Comparison of ENCODE assay signal across 7 cellular contexts in genomic region chr7:149092244-149092643, GRCh38. TPM values are rescaled to one million over a fixed set of nuclear protein-coding genes. Genes with fewer than 3 reads are reported as not detected.
DNase-seq lines count a peak whose midpoint lies in the region; ATAC-seq and TF ChIP-seq lines count a peak whose summit lies in the region.
"Not testable (repeated sequence)": the region's sequence is repeated elsewhere in the genome, so short reads cannot be mapped to it uniquely, and the experiment has no call there.

No MANE protein-coding gene starts in this region.

- H3K27ac Mint-ChIP-seq in activated CD4-positive, alpha-beta T cell treated with anti-CD3 and anti-CD28 coated beads for 36 hours; chondrocyte (ENCODE audit: unreplicated experiment): not testable (repeated sequence)
- H3K27ac Mint-ChIP-seq in activated naive CD4-positive, alpha-beta T cell treated with anti-CD3 and anti-CD28 coated beads for 36 hours: peak overlapping the region; percentile 94

- not testable (repeated sequence) for H3K27ac ChIP-seq in KMS-11
- H3K27ac ChIP-seq in lower lobe of right lung (peak overlapping the region; percentile 98), thoracic aorta (peak overlapping the region; percentile 96 to 99)

- H3K9me3 Mint-ChIP-seq in activated CD4-positive, alpha-beta T cell treated with anti-CD3 and anti-CD28 coated beads for 36 hours (ENCODE audit: low read depth); activated naive CD4-positive, alpha-beta T cell treated with anti-CD3 and anti-CD28 coated beads for 36 hours; chondrocyte (ENCODE audit: low read depth): not testable (repeated sequence)

- not testable (repeated sequence) for ATAC-seq in activated CD4-positive, alpha-beta T cell treated with anti-CD3 and anti-CD28 coated beads for 36 hours; lower lobe of right lung; thoracic aorta (ENCODE audit: insufficient number of reproducible peaks, low FRiP score, low read depth)

- DNase-seq in activated CD4-positive, alpha-beta T cell treated with anti-CD3 and anti-CD28 coated beads for 36 hours; activated naive CD4-positive, alpha-beta T cell treated with anti-CD3 and anti-CD28 coated beads for 36 hours; lower lobe of right lung; thoracic aorta (ENCODE audit: low spot score): not testable (repeated sequence)
- DNase-seq in chondrocyte (ENCODE audit: low spot score) (peak; percentile 40), posterior vena cava (ENCODE audit: low spot score) (peak; percentile 24)

- peaks cover 22% of the 10 kb centered on the region for H3K79me2 ChIP-seq in KMS-11 (ENCODE audit: insufficient read depth, low read depth)

- not testable (repeated sequence) for H3K4me3 ChIP-seq in KMS-11 (IDR thresholded peaks at IDR 0.05; ENCODE audit: insufficient read depth, low read depth, low read length); lower lobe of right lung; thoracic aorta

- H3K9ac ChIP-seq in KMS-11: not testable (repeated sequence)

- H3K4me1 ChIP-seq in KMS-11 (ENCODE audit: low read depth, poor library complexity, severe bottlenecking): peaks cover 11% of the 10 kb centered on the region
- peaks cover 20% of the 10 kb centered on the region for H3K4me1 ChIP-seq in lower lobe of right lung
- H3K4me1 ChIP-seq in thoracic aorta (ENCODE audit: control insufficient read depth in 1 of 2, low read depth in 2 of 2): not testable (repeated sequence)

- H3K36me3 Mint-ChIP-seq in activated CD4-positive, alpha-beta T cell treated with anti-CD3 and anti-CD28 coated beads for 36 hours (ENCODE audit: low read depth); activated naive CD4-positive, alpha-beta T cell treated with anti-CD3 and anti-CD28 coated beads for 36 hours (ENCODE audit: low read depth); chondrocyte (ENCODE audit: low read depth): not testable (repeated sequence)

- H3K4me2 ChIP-seq in KMS-11: peak overlapping the region; percentile 54; the same call in 1 of the 2 replicates

- H3K36me3 ChIP-seq in KMS-11 (ENCODE audit: insufficient read depth); lower lobe of right lung; thoracic aorta: not testable (repeated sequence)

- H3K4me3 Mint-ChIP-seq in activated CD4-positive, alpha-beta T cell treated with anti-CD3 and anti-CD28 coated beads for 36 hours: peak overlapping the region; percentile 89
- peak overlapping the region; percentile 29 for H3K4me3 Mint-ChIP-seq in activated naive CD4-positive, alpha-beta T cell treated with anti-CD3 and anti-CD28 coated beads for 36 hours
- H3K4me3 Mint-ChIP-seq in chondrocyte (ENCODE audit: unreplicated experiment): not testable (repeated sequence)

- peaks cover 19% of the 10 kb centered on the region for H3K4me1 Mint-ChIP-seq in activated CD4-positive, alpha-beta T cell treated with anti-CD3 and anti-CD28 coated beads for 36 hours
- peaks cover 18% of the 10 kb centered on the region for H3K4me1 Mint-ChIP-seq in activated naive CD4-positive, alpha-beta T cell treated with anti-CD3 and anti-CD28 coated beads for 36 hours (ENCODE audit: low read depth)
- peaks cover 21% of the 10 kb centered on the region for H3K4me1 Mint-ChIP-seq in chondrocyte (ENCODE audit: low read depth)

- not testable (repeated sequence) for TF ChIP-seq CTCF in KMS-11 (conservative IDR thresholded peaks at IDR 0.05; ENCODE audit: low read depth, low read length); chondrocyte (IDR thresholded peaks at IDR 0.05); lower lobe of right lung (IDR thresholded peaks at IDR 0.05); thoracic aorta (IDR thresholded peaks at IDR 0.05)

- H3K27me3 ChIP-seq in KMS-11 (ENCODE audit: insufficient read depth, low read depth); lower lobe of right lung (ENCODE audit: low read depth); thoracic aorta (replicated peaks; ENCODE audit: insufficient read depth): not testable (repeated sequence)

- not testable (repeated sequence) for H3K9me3 ChIP-seq in lower lobe of right lung, thoracic aorta

- intact Hi-C loops in activated CD4-positive, alpha-beta T cell treated with anti-CD3 and anti-CD28 coated beads for 36 hours (cut with DNase I, micrococcal nuclease): loop anchor here in 1 of 2 experiments (5.0 kb wide), 2 partner anchors 105 to 530 kb away; no protein-coding TSS in a partner anchor
- intact Hi-C loops in activated naive CD4-positive, alpha-beta T cell treated with anti-CD3 and anti-CD28 coated beads for 36 hours (cut with micrococcal nuclease): not testable (repeated sequence)
- intact Hi-C loops in lower lobe of right lung (cut with DNase I) (loop anchor here (10.0 kb wide), 1 partner anchor 87 kb away; no protein-coding TSS in a partner anchor), posterior vena cava (cut with DNase I) (loop anchor here (5.0 kb wide), 1 partner anchor 85 kb away; no protein-coding TSS in a partner anchor)

- POLR2A ChIA-PET in activated CD4-positive, alpha-beta T cell treated with anti-CD3 and anti-CD28 coated beads for 36 hours (lab: Charles Lee): not testable (repeated sequence)

- H4K20me1 ChIP-seq in KMS-11 (ENCODE audit: insufficient read depth): not testable (repeated sequence)

- CTCF ChIA-PET in activated CD4-positive, alpha-beta T cell treated with anti-CD3 and anti-CD28 coated beads for 36 hours (lab: Charles Lee): interaction anchor here (1.2 kb wide), 2 partner anchors 27 to 33 kb away, joined by 3 to 5 read pairs; no protein-coding TSS in a partner anchor
- CTCF ChIA-PET in activated naive CD4-positive, alpha-beta T cell treated with anti-CD3 and anti-CD28 coated beads for 36 hours (lab: Charles Lee): interaction anchor here (0.9 to 1.8 kb wide), 2 partner anchors 33 to 87 kb away, joined by 5 to 6 read pairs; partner anchors contain the start of gene ZNF425

- H3K27me3 Mint-ChIP-seq in activated CD4-positive, alpha-beta T cell treated with anti-CD3 and anti-CD28 coated beads for 36 hours; activated naive CD4-positive, alpha-beta T cell treated with anti-CD3 and anti-CD28 coated beads for 36 hours (ENCODE audit: low read depth); chondrocyte (ENCODE audit: low read depth): not testable (repeated sequence)

- H2AFZ ChIP-seq in KMS-11 (ENCODE audit: low read depth): peak overlapping the region; percentile 98; the same call in 1 of the 2 replicates

RNA-seq across cellular contexts. Expression of gene ZNF786, which starts 1.7 kb away (rescaled TPM):
- 1 to 10 TPM; 4.4 to 4.8 TPM for total RNA-seq in activated CD4-positive, alpha-beta T cell treated with anti-CD3 and anti-CD28 coated beads for 36 hours
- total RNA-seq in activated naive CD4-positive, alpha-beta T cell treated with anti-CD3 and anti-CD28 coated beads for 36 hours: 1 to 10 TPM; 2.1 to 2.2 TPM
- 7.2 to 7.7 TPM (median 7.3 TPM) in 3 replicates for total RNA-seq in chondrocyte
- 5.4 TPM for total RNA-seq in lower lobe of right lung
- 1 to 10 TPM; 3.4 to 4.6 TPM for total RNA-seq in posterior vena cava
- 10 to 100 TPM in 1 of 2 donors, 1 to 10 TPM in 1; 9.2 to 11.4 TPM for total RNA-seq in thoracic aorta

RNA-seq across cellular contexts. Expression of gene ZNF425, which starts 33.9 kb away (rescaled TPM):
- under 1 TPM; 0.43 to 0.95 TPM for total RNA-seq in activated CD4-positive, alpha-beta T cell treated with anti-CD3 and anti-CD28 coated beads for 36 hours
- total RNA-seq in activated naive CD4-positive, alpha-beta T cell treated with anti-CD3 and anti-CD28 coated beads for 36 hours: under 1 TPM; 0.57 TPM
- total RNA-seq in chondrocyte: 4.0 to 4.5 TPM (median 4.1 TPM) in 3 replicates
- 1.2 TPM for total RNA-seq in lower lobe of right lung
- total RNA-seq in posterior vena cava: 1 to 10 TPM in 1 of 2 donors, under 1 TPM in 1; 0.97 to 1.7 TPM
- total RNA-seq in thoracic aorta: 1 to 10 TPM; 3.1 to 3.4 TPM

RNA-seq across cellular contexts. Expression of gene ZNF398, which starts 55.0 kb away (rescaled TPM):
- 10 to 100 TPM in 1 of 2 experiments, 1 to 10 TPM in 1; 9.6 to 10.5 TPM for total RNA-seq in activated CD4-positive, alpha-beta T cell treated with anti-CD3 and anti-CD28 coated beads for 36 hours
- 1 to 10 TPM; 4.3 to 5.0 TPM for total RNA-seq in activated naive CD4-positive, alpha-beta T cell treated with anti-CD3 and anti-CD28 coated beads for 36 hours
- total RNA-seq in chondrocyte (14.9 to 18.1 TPM (median 15.8 TPM) in 3 replicates), lower lobe of right lung (13.2 TPM), posterior vena cava (10 to 100 TPM; 10.3 to 12.1 TPM), thoracic aorta (10 to 100 TPM; 16.2 to 31.5 TPM)
